35 cellular contexts compared by ENCODE assay signal in the genomic region with DNA sequence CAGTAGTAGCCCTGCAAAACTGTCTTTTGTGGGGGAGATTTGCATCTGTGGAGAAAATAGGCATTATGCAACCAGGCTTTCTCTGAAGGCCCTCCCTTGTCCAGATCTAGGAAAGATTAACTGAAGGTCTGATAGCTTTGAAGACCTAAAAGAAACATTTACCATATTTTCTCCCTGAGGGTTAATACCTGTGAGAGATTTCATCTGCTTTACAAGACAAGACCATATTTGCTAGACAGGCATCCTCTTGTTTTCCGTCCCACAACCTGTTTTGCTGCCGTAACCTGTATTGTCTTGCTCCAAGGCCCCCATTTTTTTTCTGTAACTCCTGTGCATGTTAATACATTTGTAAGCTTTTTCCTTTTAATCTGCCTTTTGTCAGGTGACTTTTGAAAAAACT.
DNase-seq lines count a peak whose midpoint lies in the region; ATAC-seq, FAIRE-seq and TF ChIP-seq lines count a peak whose summit lies in the region.
"Had no signal": no experiment of that assay in that cellular context is flagged by ENCODE, and none has a peak within 500 bp of the region (broad histone marks: within the 10 kb centered on the region; RNA-seq: fewer than 3 reads in every experiment).

No MANE protein-coding gene starts in this region.

- no peak overlapping the region for H2AK5ac ChIP-seq in trophoblast cell (ENCODE audit: low read length)

- no peak overlapping the region for H2AFZ ChIP-seq in trophoblast cell (ENCODE audit: insufficient read depth, low read length, poor library complexity)

- H3K27ac ChIP-seq in foreskin keratinocyte (no peak overlapping the region), trophoblast cell (ENCODE audit: low read depth, low read length) (peak overlapping the region; percentile 74)
- H3K27ac ChIP-seq: 22Rv1; A549; BLaER1; BLaER1 treated with 17β-estradiol and CSF1 and Interleukin-3, amounts not matched to agents 10 nM and 100 nM; C4-2B had no signal

- TF ChIP-seq CTCF in foreskin keratinocyte (conservative IDR thresholded peaks at IDR 0.05): no peak

- no peak overlapping the region for H3K14ac ChIP-seq in trophoblast cell (ENCODE audit: low read length)

- H3K4me3 ChIP-seq in trophoblast cell (ENCODE audit: low read depth, low read length): no peak overlapping the region
- H3K4me3 ChIP-seq: A549; BLaER1; BLaER1 treated with 17β-estradiol and CSF1 and Interleukin-3, amounts not matched to agents 10 nM and 100 nM had no signal

- H4K8ac ChIP-seq in trophoblast cell (ENCODE audit: low read depth, low read length): no peak overlapping the region

- H3K27me3 ChIP-seq in foreskin keratinocyte: no peaks in the 10 kb centered on the region
- H3K27me3 ChIP-seq in trophoblast cell (ENCODE audit: insufficient read depth, low read length): no peaks in the 10 kb centered on the region
- H3K27me3 ChIP-seq: BE2C; BLaER1; BLaER1 treated with 17β-estradiol and CSF1 and Interleukin-3, amounts not matched to agents 10 nM and 100 nM had no signal

- H3K9ac ChIP-seq in trophoblast cell (ENCODE audit: low read length): no peak overlapping the region
- H3K9ac ChIP-seq: BLaER1; BLaER1 treated with 17β-estradiol and CSF1 and Interleukin-3, amounts not matched to agents 10 nM and 100 nM had no signal

- no peak overlapping the region for H2BK12ac ChIP-seq in trophoblast cell (ENCODE audit: low read length)

- no peak for ATAC-seq in foreskin keratinocyte
- ATAC-seq: A549; CD8-positive, alpha-beta T cell had no signal

- H3K4me2 ChIP-seq in trophoblast cell (ENCODE audit: low read length): no peak overlapping the region
- H3K4me2 ChIP-seq: A549; BLaER1; BLaER1 treated with 17β-estradiol and CSF1 and Interleukin-3, amounts not matched to agents 10 nM and 100 nM had no signal

- no peak overlapping the region for H4K12ac ChIP-seq in trophoblast cell (ENCODE audit: low read depth, low read length)

- H3K79me1 ChIP-seq in trophoblast cell (ENCODE audit: low read length): peaks cover 2% of the 10 kb centered on the region

- H3K36me3 ChIP-seq in trophoblast cell (ENCODE audit: control insufficient read depth in 1 of 2, insufficient read depth in 2 of 2, low read length in 2 of 2): no peaks in the 10 kb centered on the region
- H3K36me3 ChIP-seq: BE2C; BLaER1; BLaER1 treated with 17β-estradiol and CSF1 and Interleukin-3, amounts not matched to agents 10 nM and 100 nM had no signal

- no peak overlapping the region for H3K18ac ChIP-seq in trophoblast cell (ENCODE audit: low read length)

- FAIRE-seq in HTR-8/SVneo (lab: Jason Lieb, UNC): peak; percentile 67
- FAIRE-seq: A204.1, A549, D721Med had no signal

- no peaks in the 10 kb centered on the region for H3K9me3 ChIP-seq in trophoblast cell (ENCODE audit: insufficient read depth, low read depth, low read length)
- H3K9me3 ChIP-seq: A549; BE2C; BLaER1; BLaER1 treated with 17β-estradiol and CSF1 and Interleukin-3, amounts not matched to agents 10 nM and 100 nM; Caco-2 had no signal

- no peak overlapping the region for H2BK5ac ChIP-seq in trophoblast cell (ENCODE audit: low read depth, low read length, poor library complexity)

- H3K79me2 ChIP-seq in trophoblast cell (ENCODE audit: control insufficient read depth, insufficient read depth, low read length, poor library complexity): no peaks in the 10 kb centered on the region

- no peak overlapping the region for H2BK120ac ChIP-seq in trophoblast cell (ENCODE audit: insufficient read depth, low read length, poor library complexity)

- H3K4me1 ChIP-seq in foreskin keratinocyte (no peaks in the 10 kb centered on the region), trophoblast cell (ENCODE audit: control insufficient read depth in 1 of 2, insufficient read depth in 2 of 2, low read length in 2 of 2) (peaks cover 0 to 5% of the 10 kb centered on the region in 2 experiments)
- H3K4me1 ChIP-seq: A549; BE2C; BLaER1; BLaER1 treated with 17β-estradiol and CSF1 and Interleukin-3, amounts not matched to agents 10 nM and 100 nM; Caco-2 had no signal

- no peak overlapping the region for H3K23ac ChIP-seq in trophoblast cell (ENCODE audit: low read length)

- H4K91ac ChIP-seq in trophoblast cell (ENCODE audit: low read depth, low read length): no peak overlapping the region

- WGBS in trophoblast cell (ENCODE audit: extremely low coverage, insufficient coverage, insufficient read length): no CpG with 5 or more reads among the region's 2 CpGs

- DNase-seq in HTR-8/SVneo (ENCODE audit: insufficient read length, low spot score) (no peak), OCI-M1 (lab: John Stamatoyannopoulos, UW) (peak; percentile 11), foreskin keratinocyte (peak; percentile 23 to 72), trophoblast cell (peak; percentile 12 to 64), NCI-H2081 treated with DMSO at 0.1 percent for 48 hours (lab: John Stamatoyannopoulos, UW) (no peak), NCI-H2029 (lab: John Stamatoyannopoulos, UW) (no peak), retina (no peak)
- no peak for DNase-seq in activated CD4-positive, alpha-beta T cell treated with anti-CD3 and anti-CD28 coated beads, Interleukin-2, amount 50 U/mL, for 1 hour
- DNase-seq: 8988T; ACHN; AML-193; BE2C; C1 segment of cervical spinal cord; Caco-2; Calu3; CD4-positive, alpha-beta memory T cell; CD4-positive, alpha-beta T cell; CD4-positive, CD25-positive, alpha-beta regulatory T cell; CD8-positive, alpha-beta memory T cell; CD8-positive, alpha-beta T cell; COR-L47; DMS 273 treated with DMSO at 0.1 percent for 48 hours; DMS153; DMS53; DMS79; DMS79 treated with DMSO at 0.1 percent for 48 hours; DND-41; EL had no signal

- no peak overlapping the region for H3K4ac ChIP-seq in trophoblast cell (ENCODE audit: low read depth, low read length)

Comparison
In these comparisons a context has a peak if more than half of its experiments do, and no peak if none do; other contexts are left out.
1. DNase-seq: peak in OCI-M1 (single experiment), foreskin keratinocyte (2 of 2) and trophoblast cell (2 of 2); none in HTR-8/SVneo (single experiment), NCI-H2081 treated with DMSO at 0.1 percent for 48 hours (single experiment), NCI-H2029 (single experiment), retina (single experiment) and activated CD4-positive, alpha-beta T cell treated with anti-CD3 and anti-CD28 coated beads, Interleukin-2, amount 50 U/mL, for 1 hour (single experiment).